ENCODE assay signal across 1 cellular context in the genomic region with DNA sequence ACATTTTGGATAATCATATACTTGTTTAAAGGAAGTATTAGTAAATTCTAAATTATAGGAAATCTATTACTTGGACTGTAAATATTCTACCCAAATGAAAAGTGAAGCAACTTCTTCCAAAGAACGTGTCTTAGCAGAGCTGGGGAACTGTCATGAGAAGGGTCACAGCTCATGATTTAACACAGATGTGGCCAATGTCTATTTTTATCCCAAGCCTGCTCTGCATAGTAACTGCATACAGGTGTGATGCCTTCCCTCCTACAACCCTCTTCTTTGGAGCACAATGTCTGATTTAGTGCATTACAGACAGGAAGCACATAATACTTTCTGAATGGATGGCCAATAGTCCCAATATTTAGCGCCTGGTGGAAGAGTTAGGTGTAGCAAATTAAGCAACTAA.
TF ChIP-seq lines count a peak whose summit lies in the region.

No MANE protein-coding gene starts in this region.

TF ChIP-seq in GM23338, 12 proteins besides CTCF, POLR2A, EP300 and RAD21 (continued from another document):
- TF ChIP-seq, protein P1, sequence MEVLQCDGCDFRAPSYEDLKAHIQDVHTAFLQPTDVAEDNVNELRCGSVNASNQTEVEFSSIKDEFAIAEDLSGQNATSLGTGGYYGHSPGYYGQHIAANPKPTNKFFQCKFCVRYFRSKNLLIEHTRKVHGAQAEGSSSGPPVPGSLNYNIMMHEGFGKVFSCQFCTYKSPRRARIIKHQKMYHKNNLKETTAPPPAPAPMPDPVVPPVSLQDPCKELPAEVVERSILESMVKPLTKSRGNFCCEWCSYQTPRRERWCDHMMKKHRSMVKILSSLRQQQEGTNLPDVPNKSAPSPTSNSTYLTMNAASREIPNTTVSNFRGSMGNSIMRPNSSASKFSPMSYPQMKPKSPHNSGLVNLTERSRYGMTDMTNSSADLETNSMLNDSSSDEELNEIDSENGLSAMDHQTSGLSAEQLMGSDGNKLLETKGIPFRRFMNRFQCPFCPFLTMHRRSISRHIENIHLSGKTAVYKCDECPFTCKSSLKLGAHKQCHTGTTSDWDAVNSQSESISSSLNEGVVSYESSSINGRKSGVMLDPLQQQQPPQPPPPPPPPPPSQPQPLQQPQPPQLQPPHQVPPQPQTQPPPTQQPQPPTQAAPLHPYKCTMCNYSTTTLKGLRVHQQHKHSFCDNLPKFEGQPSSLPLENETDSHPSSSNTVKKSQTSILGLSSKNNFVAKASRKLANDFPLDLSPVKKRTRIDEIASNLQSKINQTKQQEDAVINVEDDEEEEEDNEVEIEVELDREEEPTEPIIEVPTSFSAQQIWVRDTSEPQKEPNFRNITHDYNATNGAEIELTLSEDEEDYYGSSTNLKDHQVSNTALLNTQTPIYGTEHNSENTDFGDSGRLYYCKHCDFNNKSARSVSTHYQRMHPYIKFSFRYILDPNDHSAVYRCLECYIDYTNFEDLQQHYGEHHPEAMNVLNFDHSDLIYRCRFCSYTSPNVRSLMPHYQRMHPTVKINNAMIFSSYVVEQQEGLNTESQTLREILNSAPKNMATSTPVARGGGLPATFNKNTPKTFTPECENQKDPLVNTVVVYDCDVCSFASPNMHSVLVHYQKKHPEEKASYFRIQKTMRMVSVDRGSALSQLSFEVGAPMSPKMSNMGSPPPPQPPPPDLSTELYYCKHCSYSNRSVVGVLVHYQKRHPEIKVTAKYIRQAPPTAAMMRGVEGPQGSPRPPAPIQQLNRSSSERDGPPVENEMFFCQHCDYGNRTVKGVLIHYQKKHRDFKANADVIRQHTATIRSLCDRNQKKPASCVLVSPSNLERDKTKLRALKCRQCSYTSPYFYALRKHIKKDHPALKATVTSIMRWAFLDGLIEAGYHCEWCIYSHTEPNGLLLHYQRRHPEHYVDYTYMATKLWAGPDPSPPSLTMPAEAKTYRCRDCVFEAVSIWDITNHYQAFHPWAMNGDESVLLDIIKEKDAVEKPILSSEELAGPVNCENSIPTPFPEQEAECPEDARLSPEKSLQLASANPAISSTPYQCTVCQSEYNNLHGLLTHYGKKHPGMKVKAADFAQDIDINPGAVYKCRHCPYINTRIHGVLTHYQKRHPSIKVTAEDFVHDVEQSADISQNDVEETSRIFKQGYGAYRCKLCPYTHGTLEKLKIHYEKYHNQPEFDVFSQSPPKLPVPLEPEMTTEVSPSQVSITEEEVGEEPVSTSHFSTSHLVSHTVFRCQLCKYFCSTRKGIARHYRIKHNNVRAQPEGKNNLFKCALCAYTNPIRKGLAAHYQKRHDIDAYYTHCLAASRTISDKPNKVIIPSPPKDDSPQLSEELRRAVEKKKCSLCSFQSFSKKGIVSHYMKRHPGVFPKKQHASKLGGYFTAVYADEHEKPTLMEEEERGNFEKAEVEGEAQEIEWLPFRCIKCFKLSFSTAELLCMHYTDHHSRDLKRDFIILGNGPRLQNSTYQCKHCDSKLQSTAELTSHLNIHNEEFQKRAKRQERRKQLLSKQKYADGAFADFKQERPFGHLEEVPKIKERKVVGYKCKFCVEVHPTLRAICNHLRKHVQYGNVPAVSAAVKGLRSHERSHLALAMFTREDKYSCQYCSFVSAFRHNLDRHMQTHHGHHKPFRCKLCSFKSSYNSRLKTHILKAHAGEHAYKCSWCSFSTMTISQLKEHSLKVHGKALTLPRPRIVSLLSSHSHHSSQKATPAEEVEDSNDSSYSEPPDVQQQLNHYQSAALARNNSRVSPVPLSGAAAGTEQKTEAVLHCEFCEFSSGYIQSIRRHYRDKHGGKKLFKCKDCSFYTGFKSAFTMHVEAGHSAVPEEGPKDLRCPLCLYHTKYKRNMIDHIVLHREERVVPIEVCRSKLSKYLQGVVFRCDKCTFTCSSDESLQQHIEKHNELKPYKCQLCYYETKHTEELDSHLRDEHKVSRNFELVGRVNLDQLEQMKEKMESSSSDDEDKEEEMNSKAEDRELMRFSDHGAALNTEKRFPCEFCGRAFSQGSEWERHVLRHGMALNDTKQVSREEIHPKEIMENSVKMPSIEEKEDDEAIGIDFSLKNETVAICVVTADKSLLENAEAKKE (CRISPR knock-in tag; IDR thresholded peaks at IDR 0.05), result no peak
- TF ChIP-seq, protein P2, sequence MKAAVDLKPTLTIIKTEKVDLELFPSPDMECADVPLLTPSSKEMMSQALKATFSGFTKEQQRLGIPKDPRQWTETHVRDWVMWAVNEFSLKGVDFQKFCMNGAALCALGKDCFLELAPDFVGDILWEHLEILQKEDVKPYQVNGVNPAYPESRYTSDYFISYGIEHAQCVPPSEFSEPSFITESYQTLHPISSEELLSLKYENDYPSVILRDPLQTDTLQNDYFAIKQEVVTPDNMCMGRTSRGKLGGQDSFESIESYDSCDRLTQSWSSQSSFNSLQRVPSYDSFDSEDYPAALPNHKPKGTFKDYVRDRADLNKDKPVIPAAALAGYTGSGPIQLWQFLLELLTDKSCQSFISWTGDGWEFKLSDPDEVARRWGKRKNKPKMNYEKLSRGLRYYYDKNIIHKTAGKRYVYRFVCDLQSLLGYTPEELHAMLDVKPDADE (IDR thresholded peaks at IDR 0.05), result no peak
- TF ChIP-seq STAT1 (IDR thresholded peaks at IDR 0.05; ENCODE audit: unreplicated experiment), result no peak
